18 cellular contexts compared by ENCODE assay signal in genomic region chr7:83937930-83938329, GRCh38.
"Had no signal": no experiment of that assay in that cellular context is flagged by ENCODE, and none has a peak within 500 bp of the region (broad histone marks: within the 10 kb centered on the region; RNA-seq: fewer than 3 reads in every experiment).

No MANE protein-coding gene starts in this region.

- H3K27ac Mint-ChIP-seq: naive thymus-derived CD8-positive, alpha-beta T cell; nephron progenitor cell; stimulated activated effector memory CD8-positive, alpha-beta T cell treated with anti-CD3 and anti-CD28 coated beads, Interleukin-12 subunit alpha, Interleukin-12 subunit beta, amount 100 ng/mL, for 72 hours; stimulated activated naive CD8-positive, alpha-beta T cell treated with anti-CD3 and anti-CD28 coated beads, Interleukin-15, Interleukin-2, amounts not matched to agents 100 ng/mL and 50 ng/mL, for 24 hours had no signal

- H3K9me3 ChIP-seq: ovary, psoas muscle, sigmoid colon, suprapubic skin, transverse colon, vagina had no signal

- H3K27ac ChIP-seq: dorsolateral prefrontal cortex, ovary, psoas muscle, sigmoid colon, suprapubic skin, transverse colon, vagina had no signal

- ATAC-seq: naive thymus-derived CD8-positive, alpha-beta T cell; psoas muscle; right cardiac atrium; stimulated activated effector memory CD8-positive, alpha-beta T cell treated with anti-CD3 and anti-CD28 coated beads, Interleukin-12 subunit alpha, Interleukin-12 subunit beta, amount 100 ng/mL, for 72 hours had no signal

- H3K4me3 Mint-ChIP-seq: naive thymus-derived CD8-positive, alpha-beta T cell; nephron progenitor cell; stimulated activated effector memory CD8-positive, alpha-beta T cell treated with anti-CD3 and anti-CD28 coated beads, Interleukin-12 subunit alpha, Interleukin-12 subunit beta, amount 100 ng/mL, for 72 hours; stimulated activated naive CD8-positive, alpha-beta T cell treated with anti-CD3 and anti-CD28 coated beads, Interleukin-15, Interleukin-2, amounts not matched to agents 100 ng/mL and 50 ng/mL, for 24 hours had no signal

- H3K9me3 Mint-ChIP-seq: naive thymus-derived CD8-positive, alpha-beta T cell; nephron progenitor cell; stimulated activated naive CD8-positive, alpha-beta T cell treated with anti-CD3 and anti-CD28 coated beads, Interleukin-15, Interleukin-2, amounts not matched to agents 100 ng/mL and 50 ng/mL, for 24 hours had no signal

- H3K4me1 ChIP-seq: psoas muscle, suprapubic skin, transverse colon, vagina had no signal

- H3K4me3 ChIP-seq: dorsolateral prefrontal cortex, ovary, psoas muscle, sigmoid colon, suprapubic skin, transverse colon, vagina had no signal

- H3K36me3 Mint-ChIP-seq: naive thymus-derived CD8-positive, alpha-beta T cell; stimulated activated effector memory CD8-positive, alpha-beta T cell treated with anti-CD3 and anti-CD28 coated beads, Interleukin-12 subunit alpha, Interleukin-12 subunit beta, amount 100 ng/mL, for 72 hours had no signal

- H3K27me3 ChIP-seq: dorsolateral prefrontal cortex, ovary, sigmoid colon, suprapubic skin, transverse colon, vagina had no signal

- DNase-seq: dorsolateral prefrontal cortex; effector CD4-positive, alpha-beta T cell; mesenchymal stem cell; midbrain; naive thymus-derived CD8-positive, alpha-beta T cell; nephron progenitor cell; occipital lobe; ovary; psoas muscle; sigmoid colon; stimulated activated CD4-positive, alpha-beta T cell treated with anti-CD3 and anti-CD28 coated beads, Interleukin-2, amount 100 ng/mL, for 24 hours; stimulated activated CD4-positive, alpha-beta T cell treated with anti-CD3 and anti-CD28 coated beads, Interleukin-4, amount 100 ng/mL, for 24 hours; transverse colon had no signal

- H3K36me3 ChIP-seq: ovary, sigmoid colon, suprapubic skin, transverse colon, vagina had no signal

- H3K4me1 Mint-ChIP-seq: stimulated activated effector memory CD8-positive, alpha-beta T cell treated with anti-CD3 and anti-CD28 coated beads, Interleukin-12 subunit alpha, Interleukin-12 subunit beta, amount 100 ng/mL, for 72 hours had no signal
